ENCODE assay signal across 8 cellular contexts in genomic region chr9:95007470-95007869, GRCh38.
DNase-seq lines count a peak whose midpoint lies in the region; ATAC-seq and TF ChIP-seq lines count a peak whose summit lies in the region.

No MANE protein-coding gene starts in this region.

- H3K9me3 ChIP-seq in BE2C (no peaks in the 10 kb centered on the region), ovary (no peaks in the 10 kb centered on the region)

- H3K4me3 ChIP-seq in BE2C (ENCODE audit: low read depth, low read length) (peak overlapping the region; percentile 91), fibroblast of mammary gland (ENCODE audit: control insufficient read depth, low read depth, low read length) (no peak overlapping the region), ovary (peak overlapping the region; percentile 72)

- TF ChIP-seq CTCF in BE2C (IDR thresholded peaks at IDR 0.05; ENCODE audit: low read depth, low read length) (no peak), fibroblast of mammary gland (conservative IDR thresholded peaks at IDR 0.05; ENCODE audit: control insufficient read depth, insufficient read depth, low read depth, low read length) (no peak), ovary (IDR thresholded peaks at IDR 0.05) (no peak)

- no peak for TF ChIP-seq EP300 in ovary (IDR thresholded peaks at IDR 0.05)

- H3K27ac ChIP-seq in ovary = peak overlapping the region; percentile 66 to 100

- intact Hi-C loops in ovary (cut with DNase I) = loop anchor here in 3 of 4 donors (10.0 kb wide), 4 partner anchors 57 to 223 kb away; no protein-coding TSS in a partner anchor

- DNase-seq in BE2C (no peak), fibroblast of mammary gland (ENCODE audit: low read depth) (peak; percentile 59), ovary (no peak), RPMI8226 (no peak), epidermal melanocyte (ENCODE audit: insufficient read length, low spot score) (no peak)

- no peak for TF ChIP-seq POLR2A in ovary (IDR thresholded peaks at IDR 0.05)

- H3K27me3 ChIP-seq in BE2C (no peaks in the 10 kb centered on the region), ovary (no peaks in the 10 kb centered on the region)

- H3K4me1 ChIP-seq in BE2C = peaks cover 37% of the 10 kb centered on the region
- H3K4me1 ChIP-seq in ovary (ENCODE audit: insufficient read depth) = peaks cover 16% of the 10 kb centered on the region

- ATAC-seq in SK-N-SH treated with all-trans-retinoic acid at 6 μM for 48 hours (peak; percentile 6), HG03097 (IDR thresholded peaks at IDR 0.05; ENCODE audit: low FRiP score, unreplicated experiment) (no peak), GM21576 (IDR thresholded peaks at IDR 0.05; ENCODE audit: unreplicated experiment) (no peak)

- peaks cover 64% of the 10 kb centered on the region for H3K36me3 ChIP-seq in BE2C
- H3K36me3 ChIP-seq in ovary = no peaks in the 10 kb centered on the region

- 3 to 6% (median 4%) methylated on average over 1 of the region's 1 CpG for WGBS in ovary, 3 donors

TF ChIP-seq in SK-N-SH treated with all-trans-retinoic acid at 6 μM for 48 hours, 23 proteins besides CTCF, POLR2A, EP300 and RAD21:
- TF ChIP-seq, protein P1, sequence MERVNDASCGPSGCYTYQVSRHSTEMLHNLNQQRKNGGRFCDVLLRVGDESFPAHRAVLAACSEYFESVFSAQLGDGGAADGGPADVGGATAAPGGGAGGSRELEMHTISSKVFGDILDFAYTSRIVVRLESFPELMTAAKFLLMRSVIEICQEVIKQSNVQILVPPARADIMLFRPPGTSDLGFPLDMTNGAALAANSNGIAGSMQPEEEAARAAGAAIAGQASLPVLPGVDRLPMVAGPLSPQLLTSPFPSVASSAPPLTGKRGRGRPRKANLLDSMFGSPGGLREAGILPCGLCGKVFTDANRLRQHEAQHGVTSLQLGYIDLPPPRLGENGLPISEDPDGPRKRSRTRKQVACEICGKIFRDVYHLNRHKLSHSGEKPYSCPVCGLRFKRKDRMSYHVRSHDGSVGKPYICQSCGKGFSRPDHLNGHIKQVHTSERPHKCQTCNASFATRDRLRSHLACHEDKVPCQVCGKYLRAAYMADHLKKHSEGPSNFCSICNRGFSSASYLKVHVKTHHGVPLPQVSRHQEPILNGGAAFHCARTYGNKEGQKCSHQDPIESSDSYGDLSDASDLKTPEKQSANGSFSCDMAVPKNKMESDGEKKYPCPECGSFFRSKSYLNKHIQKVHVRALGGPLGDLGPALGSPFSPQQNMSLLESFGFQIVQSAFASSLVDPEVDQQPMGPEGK (CRISPR knock-in tag; IDR thresholded peaks at IDR 0.05; ENCODE audit: borderline replicate concordance) = no peak
- TF ChIP-seq SNAI2 (CRISPR knock-in tag; IDR thresholded peaks at IDR 0.05) (no peak), ZNF8 (CRISPR knock-in tag; IDR thresholded peaks at IDR 0.05) (no peak), ESRRG (CRISPR knock-in tag; IDR thresholded peaks at IDR 0.05) (no peak), PPARA (CRISPR knock-in tag; IDR thresholded peaks at IDR 0.05; ENCODE audit: borderline replicate concordance) (no peak), RARB (CRISPR knock-in tag; IDR thresholded peaks at IDR 0.05) (no peak), TCF4 (CRISPR knock-in tag; IDR thresholded peaks at IDR 0.05; ENCODE audit: borderline replicate concordance) (no peak), TOX (CRISPR knock-in tag; IDR thresholded peaks at IDR 0.05; ENCODE audit: borderline replicate concordance) (no peak), GLIS3 (CRISPR knock-in tag; IDR thresholded peaks at IDR 0.05) (no peak), ZNF565 (CRISPR knock-in tag; conservative IDR thresholded peaks at IDR 0.05; ENCODE audit: low read depth) (no peak), ISL1 (CRISPR knock-in tag; IDR thresholded peaks at IDR 0.05) (no peak), BACH2 (CRISPR knock-in tag; IDR thresholded peaks at IDR 0.05; ENCODE audit: borderline replicate concordance) (no peak), ZFP30 (CRISPR knock-in tag; IDR thresholded peaks at IDR 0.05) (no peak), ZNF70 (CRISPR knock-in tag; IDR thresholded peaks at IDR 0.05) (no peak), ZFP3 (CRISPR knock-in tag; IDR thresholded peaks at IDR 0.05) (no peak)
- TF ChIP-seq, protein P2, sequence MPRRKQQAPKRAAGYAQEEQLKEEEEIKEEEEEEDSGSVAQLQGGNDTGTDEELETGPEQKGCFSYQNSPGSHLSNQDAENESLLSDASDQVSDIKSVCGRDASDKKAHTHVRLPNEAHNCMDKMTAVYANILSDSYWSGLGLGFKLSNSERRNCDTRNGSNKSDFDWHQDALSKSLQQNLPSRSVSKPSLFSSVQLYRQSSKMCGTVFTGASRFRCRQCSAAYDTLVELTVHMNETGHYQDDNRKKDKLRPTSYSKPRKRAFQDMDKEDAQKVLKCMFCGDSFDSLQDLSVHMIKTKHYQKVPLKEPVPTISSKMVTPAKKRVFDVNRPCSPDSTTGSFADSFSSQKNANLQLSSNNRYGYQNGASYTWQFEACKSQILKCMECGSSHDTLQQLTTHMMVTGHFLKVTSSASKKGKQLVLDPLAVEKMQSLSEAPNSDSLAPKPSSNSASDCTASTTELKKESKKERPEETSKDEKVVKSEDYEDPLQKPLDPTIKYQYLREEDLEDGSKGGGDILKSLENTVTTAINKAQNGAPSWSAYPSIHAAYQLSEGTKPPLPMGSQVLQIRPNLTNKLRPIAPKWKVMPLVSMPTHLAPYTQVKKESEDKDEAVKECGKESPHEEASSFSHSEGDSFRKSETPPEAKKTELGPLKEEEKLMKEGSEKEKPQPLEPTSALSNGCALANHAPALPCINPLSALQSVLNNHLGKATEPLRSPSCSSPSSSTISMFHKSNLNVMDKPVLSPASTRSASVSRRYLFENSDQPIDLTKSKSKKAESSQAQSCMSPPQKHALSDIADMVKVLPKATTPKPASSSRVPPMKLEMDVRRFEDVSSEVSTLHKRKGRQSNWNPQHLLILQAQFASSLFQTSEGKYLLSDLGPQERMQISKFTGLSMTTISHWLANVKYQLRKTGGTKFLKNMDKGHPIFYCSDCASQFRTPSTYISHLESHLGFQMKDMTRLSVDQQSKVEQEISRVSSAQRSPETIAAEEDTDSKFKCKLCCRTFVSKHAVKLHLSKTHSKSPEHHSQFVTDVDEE (CRISPR knock-in tag; IDR thresholded peaks at IDR 0.05) = no peak
- TF ChIP-seq, protein P3, sequence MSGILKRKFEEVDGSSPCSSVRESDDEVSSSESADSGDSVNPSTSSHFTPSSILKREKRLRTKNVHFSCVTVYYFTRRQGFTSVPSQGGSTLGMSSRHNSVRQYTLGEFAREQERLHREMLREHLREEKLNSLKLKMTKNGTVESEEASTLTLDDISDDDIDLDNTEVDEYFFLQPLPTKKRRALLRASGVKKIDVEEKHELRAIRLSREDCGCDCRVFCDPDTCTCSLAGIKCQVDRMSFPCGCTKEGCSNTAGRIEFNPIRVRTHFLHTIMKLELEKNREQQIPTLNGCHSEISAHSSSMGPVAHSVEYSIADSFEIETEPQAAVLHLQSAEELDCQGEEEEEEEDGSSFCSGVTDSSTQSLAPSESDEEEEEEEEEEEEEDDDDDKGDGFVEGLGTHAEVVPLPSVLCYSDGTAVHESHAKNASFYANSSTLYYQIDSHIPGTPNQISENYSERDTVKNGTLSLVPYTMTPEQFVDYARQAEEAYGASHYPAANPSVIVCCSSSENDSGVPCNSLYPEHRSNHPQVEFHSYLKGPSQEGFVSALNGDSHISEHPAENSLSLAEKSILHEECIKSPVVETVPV (CRISPR knock-in tag; IDR thresholded peaks at IDR 0.05) = no peak
- TF ChIP-seq, protein P4, sequence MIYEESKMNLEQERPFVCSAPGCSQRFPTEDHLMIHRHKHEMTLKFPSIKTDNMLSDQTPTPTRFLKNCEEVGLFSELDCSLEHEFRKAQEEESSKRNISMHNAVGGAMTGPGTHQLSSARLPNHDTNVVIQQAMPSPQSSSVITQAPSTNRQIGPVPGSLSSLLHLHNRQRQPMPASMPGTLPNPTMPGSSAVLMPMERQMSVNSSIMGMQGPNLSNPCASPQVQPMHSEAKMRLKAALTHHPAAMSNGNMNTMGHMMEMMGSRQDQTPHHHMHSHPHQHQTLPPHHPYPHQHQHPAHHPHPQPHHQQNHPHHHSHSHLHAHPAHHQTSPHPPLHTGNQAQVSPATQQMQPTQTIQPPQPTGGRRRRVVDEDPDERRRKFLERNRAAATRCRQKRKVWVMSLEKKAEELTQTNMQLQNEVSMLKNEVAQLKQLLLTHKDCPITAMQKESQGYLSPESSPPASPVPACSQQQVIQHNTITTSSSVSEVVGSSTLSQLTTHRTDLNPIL (CRISPR knock-in tag; IDR thresholded peaks at IDR 0.05; ENCODE audit: low read depth) = no peak
- TF ChIP-seq, protein P5, sequence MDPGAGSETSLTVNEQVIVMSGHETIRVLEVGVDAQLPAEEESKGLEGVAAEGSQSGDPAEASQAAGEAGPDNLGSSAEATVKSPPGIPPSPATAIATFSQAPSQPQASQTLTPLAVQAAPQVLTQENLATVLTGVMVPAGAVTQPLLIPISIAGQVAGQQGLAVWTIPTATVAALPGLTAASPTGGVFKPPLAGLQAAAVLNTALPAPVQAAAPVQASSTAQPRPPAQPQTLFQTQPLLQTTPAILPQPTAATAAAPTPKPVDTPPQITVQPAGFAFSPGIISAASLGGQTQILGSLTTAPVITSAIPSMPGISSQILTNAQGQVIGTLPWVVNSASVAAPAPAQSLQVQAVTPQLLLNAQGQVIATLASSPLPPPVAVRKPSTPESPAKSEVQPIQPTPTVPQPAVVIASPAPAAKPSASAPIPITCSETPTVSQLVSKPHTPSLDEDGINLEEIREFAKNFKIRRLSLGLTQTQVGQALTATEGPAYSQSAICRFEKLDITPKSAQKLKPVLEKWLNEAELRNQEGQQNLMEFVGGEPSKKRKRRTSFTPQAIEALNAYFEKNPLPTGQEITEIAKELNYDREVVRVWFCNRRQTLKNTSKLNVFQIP (CRISPR knock-in tag; IDR thresholded peaks at IDR 0.05; ENCODE audit: borderline replicate concordance, low read depth) = no peak
